Comparison of ENCODE assay signal across 1 cellular context in genomic region chr7:138889566-138889965, GRCh38.
TF ChIP-seq lines count a peak whose summit lies in the region.

No MANE protein-coding gene starts in this region.

TF ChIP-seq in SK-N-SH, 30 proteins besides CTCF, POLR2A, EP300 and RAD21 (continued from another document):
- peak; percentile 18; the same call in 1 of the 2 replicates for TF ChIP-seq PBX3 (IDR thresholded peaks at IDR 0.05)
- no peak for TF ChIP-seq SIN3A (IDR thresholded peaks at IDR 0.05; ENCODE audit: borderline replicate concordance, low read depth, low read length)
- peak; percentile 69 for TF ChIP-seq NFIC (IDR thresholded peaks at IDR 0.05; ENCODE audit: borderline replicate concordance)
- TF ChIP-seq JUND (IDR thresholded peaks at IDR 0.05), result peak; percentile 56
- no peak for TF ChIP-seq NRF1 (IDR thresholded peaks at IDR 0.05; ENCODE audit: low read depth, low read length)
- no peak for TF ChIP-seq SMC3 (IDR thresholded peaks at IDR 0.05; ENCODE audit: low read depth, low read length)
